Comparison of ENCODE assay signal across 17 cellular contexts in the genomic region with DNA sequence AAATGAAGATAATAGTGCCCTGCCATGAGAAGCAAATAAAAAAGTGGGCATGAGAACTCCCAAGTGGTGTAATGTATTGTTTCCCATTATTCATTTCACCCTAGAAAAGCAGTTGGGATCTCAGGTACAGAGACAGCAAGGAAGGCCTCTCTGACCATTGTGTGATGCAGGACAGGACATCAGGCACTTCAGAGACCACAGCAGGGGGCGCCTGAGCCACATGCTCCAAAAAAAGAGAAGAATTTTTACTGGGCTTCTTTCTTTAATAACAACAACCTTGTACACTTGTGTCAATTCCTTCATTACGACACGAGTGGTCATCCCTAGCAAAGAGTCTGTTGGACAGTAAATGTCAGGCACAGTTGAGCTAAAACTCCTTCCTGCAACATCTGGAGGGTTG.
DNase-seq lines count a peak whose midpoint lies in the region; ATAC-seq and TF ChIP-seq lines count a peak whose summit lies in the region.
"Had no signal": no experiment of that assay in that cellular context is flagged by ENCODE, and none has a peak within 500 bp of the region (broad histone marks: within the 10 kb centered on the region; RNA-seq: fewer than 3 reads in every experiment).

No MANE protein-coding gene starts in this region.

- intact Hi-C loops in activated naive CD4-positive, alpha-beta T cell treated with anti-CD3 and anti-CD28 coated beads for 36 hours (cut with micrococcal nuclease): no loop called here

- H3K36me3 Mint-ChIP-seq in activated naive CD4-positive, alpha-beta T cell treated with anti-CD3 and anti-CD28 coated beads for 36 hours (ENCODE audit: low read depth): no peaks in the 10 kb centered on the region

- H3K27ac Mint-ChIP-seq in activated naive CD4-positive, alpha-beta T cell treated with anti-CD3 and anti-CD28 coated beads for 36 hours: no peak overlapping the region
- H3K27ac Mint-ChIP-seq: activated T-helper 2 cell treated with anti-CD3 and anti-CD28 coated beads, Interferon-gamma antibody, Interleukin-2, Interleukin-4, amounts not matched to agents 10 μg/mL and 5 μg/mL and 100 μg/mL, durations not matched to agents 14 hours and 24 hours and 36 hours; stimulated activated naive CD8-positive, alpha-beta T cell treated with anti-CD3 and anti-CD28 coated beads, Interleukin-15, amount 100 ng/mL, for 72 hours had no signal

- no peaks in the 10 kb centered on the region for H3K9me3 Mint-ChIP-seq in activated naive CD4-positive, alpha-beta T cell treated with anti-CD3 and anti-CD28 coated beads for 36 hours
- H3K9me3 Mint-ChIP-seq: activated T-helper 2 cell treated with anti-CD3 and anti-CD28 coated beads, Interferon-gamma antibody, Interleukin-2, Interleukin-4, amounts not matched to agents 10 μg/mL and 5 μg/mL and 100 μg/mL, durations not matched to agents 14 hours and 24 hours and 36 hours; stimulated activated naive CD8-positive, alpha-beta T cell treated with anti-CD3 and anti-CD28 coated beads, Interleukin-15, amount 100 ng/mL, for 72 hours had no signal

- DNase-seq in EL: peak; percentile 3
- no peak for DNase-seq in HFF-Myc (ENCODE audit: extremely low read depth, low read depth)
- DNase-seq in SW480 (ENCODE audit: low spot score): peak; percentile 24
- peak; percentile 52 for DNase-seq in left lobe of liver (ENCODE audit: low spot score)
- no peak for DNase-seq in NCI-H2029 treated with DMSO at 0.1 percent for 48 hours (lab: John Stamatoyannopoulos, UW)
- no peak for DNase-seq in KBM-7
- no peak for DNase-seq in activated naive CD4-positive, alpha-beta T cell treated with anti-CD3 and anti-CD28 coated beads for 36 hours
- DNase-seq: KG1; NCI-H1694; NCI-H748 treated with DMSO at 0.1 percent for 48 hours; stimulated activated naive CD8-positive, alpha-beta T cell treated with anti-CD3 and anti-CD28 coated beads, Interleukin-15, amount 100 ng/mL, for 72 hours had no signal

- ATAC-seq in left lobe of liver (peak; percentile 85), GM19452 (IDR thresholded peaks at IDR 0.05; ENCODE audit: unreplicated experiment) (no peak)
- ATAC-seq: Right ventricle myocardium inferior; stimulated activated naive CD8-positive, alpha-beta T cell treated with anti-CD3 and anti-CD28 coated beads, Interleukin-15, amount 100 ng/mL, for 72 hours had no signal

- H3K4me1 Mint-ChIP-seq in activated naive CD4-positive, alpha-beta T cell treated with anti-CD3 and anti-CD28 coated beads for 36 hours (ENCODE audit: low read depth): no peaks in the 10 kb centered on the region
- H3K4me1 Mint-ChIP-seq: stimulated activated naive CD8-positive, alpha-beta T cell treated with anti-CD3 and anti-CD28 coated beads, Interleukin-15, amount 100 ng/mL, for 72 hours had no signal

- in situ Hi-C loops in KBM-7 (cut with MboI; ENCODE audit: low pct_unique_long_range_greater_than_20kb, low sequenced_read_pairs): no loop called here

- H3K4me3 ChIP-seq in HFF-Myc (replicated peaks; ENCODE audit: low read depth, low read length): no peak overlapping the region
- H3K4me3 ChIP-seq: ascending aorta, BLaER1, esophagus muscularis mucosa had no signal

- H3K4me3 Mint-ChIP-seq in activated naive CD4-positive, alpha-beta T cell treated with anti-CD3 and anti-CD28 coated beads for 36 hours: no peak overlapping the region
- H3K4me3 Mint-ChIP-seq: stimulated activated naive CD8-positive, alpha-beta T cell treated with anti-CD3 and anti-CD28 coated beads, Interleukin-15, amount 100 ng/mL, for 72 hours had no signal

- peak; percentile 25 for TF ChIP-seq CTCF in HFF-Myc (IDR thresholded peaks at IDR 0.05; ENCODE audit: low read depth, low read length, missing control alignments)

- H3K27me3 Mint-ChIP-seq in activated naive CD4-positive, alpha-beta T cell treated with anti-CD3 and anti-CD28 coated beads for 36 hours (ENCODE audit: low read depth): no peaks in the 10 kb centered on the region
- H3K27me3 Mint-ChIP-seq: stimulated activated naive CD8-positive, alpha-beta T cell treated with anti-CD3 and anti-CD28 coated beads, Interleukin-15, amount 100 ng/mL, for 72 hours had no signal

- CTCF ChIA-PET in activated naive CD4-positive, alpha-beta T cell treated with anti-CD3 and anti-CD28 coated beads for 36 hours (lab: Charles Lee): interaction anchor here (0.9 kb wide), 1 partner anchor 439 kb away, joined by 3 read pairs; no protein-coding TSS in a partner anchor

Comparison
In these comparisons a context has a peak if more than half of its experiments do, and no peak if none do; other contexts are left out.
1. DNase-seq: peak in EL (single experiment), SW480 (single experiment) and left lobe of liver (single experiment); none in HFF-Myc (single experiment), NCI-H2029 treated with DMSO at 0.1 percent for 48 hours (single experiment), KBM-7 (single experiment) and activated naive CD4-positive, alpha-beta T cell treated with anti-CD3 and anti-CD28 coated beads for 36 hours (single experiment).